13 cellular contexts compared by ENCODE assay signal in the genomic region with DNA sequence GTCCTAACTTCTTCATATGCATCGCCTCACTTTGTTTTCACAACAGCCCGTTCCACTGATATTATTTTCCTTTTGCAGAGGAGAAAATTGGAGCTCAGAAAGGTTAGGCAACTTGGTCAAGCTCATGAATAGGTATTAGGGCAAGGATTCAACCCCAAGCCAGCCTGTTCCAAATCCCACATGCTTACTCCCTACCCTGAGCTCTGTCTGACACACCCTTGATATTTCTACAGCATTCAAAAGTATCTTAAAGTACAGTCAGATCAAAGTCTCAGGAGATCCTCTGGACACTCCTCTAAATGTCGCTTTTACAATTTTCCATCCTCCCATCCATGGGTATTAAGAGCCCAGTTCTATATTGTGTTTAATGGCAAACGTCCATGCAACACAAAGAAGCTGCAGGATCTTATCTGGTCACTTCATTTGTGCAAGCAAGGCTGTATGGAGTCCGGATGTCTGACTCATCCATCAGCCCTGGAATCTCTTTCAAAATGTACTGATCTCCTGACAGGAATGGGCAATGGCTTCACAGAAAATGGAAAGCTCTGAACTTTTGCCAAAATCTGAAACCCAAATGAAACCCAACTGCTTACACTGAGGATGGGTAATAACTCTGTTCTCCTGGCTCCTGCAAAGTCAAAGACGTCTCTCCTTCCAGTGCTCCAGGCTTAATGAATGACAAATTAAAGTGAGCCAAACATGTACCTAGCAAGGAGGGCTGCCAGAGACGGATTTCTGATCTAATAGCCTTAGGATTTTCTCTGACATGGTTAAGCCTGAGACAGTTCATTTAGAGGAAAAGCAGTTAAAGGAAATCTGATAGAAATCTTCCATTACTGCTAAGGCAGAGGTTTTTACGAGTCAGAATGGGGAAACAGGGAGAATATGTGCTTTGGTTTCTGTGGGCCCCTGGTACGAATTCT.
A peak's percentile ranks its signal among the peaks of the same experiment; 100 is the strongest.
DNase-seq lines count a peak whose midpoint lies in the region; ATAC-seq and TF ChIP-seq lines count a peak whose summit lies in the region.
"Had no signal": no experiment of that assay in that cellular context is flagged by ENCODE, and none has a peak within 500 bp of the region (broad histone marks: within the 10 kb centered on the region; RNA-seq: fewer than 3 reads in every experiment).

No MANE protein-coding gene starts in this region.

- no peaks in the 10 kb centered on the region for H3K79me2 ChIP-seq in ACC112 (ENCODE audit: control insufficient read depth, insufficient read depth, low read length, unreplicated experiment)

- ATAC-seq in HG03439 (IDR thresholded peaks at IDR 0.05; ENCODE audit: unreplicated experiment) (no peak), HG03521 (IDR thresholded peaks at IDR 0.05; ENCODE audit: unreplicated experiment) (no peak)

- H3K4me1 ChIP-seq in ACC112 (ENCODE audit: control insufficient read depth, insufficient read depth, low read length, unreplicated experiment) = peaks cover 7% of the 10 kb centered on the region

- H3K36me3 ChIP-seq in ACC112 (ENCODE audit: insufficient read depth, low read length) = no peaks in the 10 kb centered on the region
- no peaks in the 10 kb centered on the region for H3K36me3 ChIP-seq in MG63
- H3K36me3 ChIP-seq: thoracic aorta had no signal

- H3K4me3 ChIP-seq in ACC112 (ENCODE audit: low read depth, low read length) = no peak overlapping the region
- H3K4me3 ChIP-seq in MG63 = no peak overlapping the region
- no peak overlapping the region for H3K4me3 ChIP-seq in astrocyte of the spinal cord (ENCODE audit: low read depth, low read length)
- H3K4me3 ChIP-seq: thoracic aorta had no signal

- no peak for TF ChIP-seq CTCF in astrocyte of the spinal cord (IDR thresholded peaks at IDR 0.05; ENCODE audit: low read depth, low read length)

- H3K27ac ChIP-seq in ACC112 (ENCODE audit: low read depth, low read length) = peak overlapping the region; percentile 41
- H3K27ac ChIP-seq: thoracic aorta, VCaP had no signal

- H3K27me3 ChIP-seq in ACC112 (ENCODE audit: insufficient read depth, low read length) (no peaks in the 10 kb centered on the region), MG63 (0 out of 2 replicates have a peak, but pooled peaks cover 2% of the 10 kb centered on the region)

- DNase-seq in MG63 (peak; percentile 68), astrocyte of the spinal cord (ENCODE audit: low read depth, low spot score) (peak; percentile 85), kidney tubule cell (ENCODE audit: low spot score) (peak; percentile 6), ureter (ENCODE audit: low spot score) (no peak)
- DNase-seq in stimulated activated CD4-positive, alpha-beta T cell treated with anti-CD3 and anti-CD28 coated beads, Interleukin-4, amount 100 ng/mL, for 4 hours = no peak
- DNase-seq: activated naive CD8-positive, alpha-beta T cell treated with anti-CD3 and anti-CD28 coated beads for 36 hours; NCI-H1092 treated with DMSO at 0.1 percent for 48 hours; NCI-H510A treated with DMSO at 0.1 percent for 48 hours had no signal

- peak overlapping the region; percentile 53 for H2AFZ ChIP-seq in ACC112 (ENCODE audit: low read length, unreplicated experiment)

- H3K9me3 ChIP-seq in MG63 = no peaks in the 10 kb centered on the region
- H3K9me3 ChIP-seq: thoracic aorta had no signal

- in situ Hi-C loops in astrocyte of the spinal cord (cut with HindIII; ENCODE audit: low sequenced_read_pairs) = no loop called here

Comparison
In these comparisons a context has a peak if more than half of its experiments do, and no peak if none do; other contexts are left out.
1. DNase-seq: peak in MG63 (single experiment), astrocyte of the spinal cord (single experiment) and kidney tubule cell (single experiment); none in ureter (single experiment) and stimulated activated CD4-positive, alpha-beta T cell treated with anti-CD3 and anti-CD28 coated beads, Interleukin-4, amount 100 ng/mL, for 4 hours (0 of 2).